8 cellular contexts compared by ENCODE assay signal in the genomic region with DNA sequence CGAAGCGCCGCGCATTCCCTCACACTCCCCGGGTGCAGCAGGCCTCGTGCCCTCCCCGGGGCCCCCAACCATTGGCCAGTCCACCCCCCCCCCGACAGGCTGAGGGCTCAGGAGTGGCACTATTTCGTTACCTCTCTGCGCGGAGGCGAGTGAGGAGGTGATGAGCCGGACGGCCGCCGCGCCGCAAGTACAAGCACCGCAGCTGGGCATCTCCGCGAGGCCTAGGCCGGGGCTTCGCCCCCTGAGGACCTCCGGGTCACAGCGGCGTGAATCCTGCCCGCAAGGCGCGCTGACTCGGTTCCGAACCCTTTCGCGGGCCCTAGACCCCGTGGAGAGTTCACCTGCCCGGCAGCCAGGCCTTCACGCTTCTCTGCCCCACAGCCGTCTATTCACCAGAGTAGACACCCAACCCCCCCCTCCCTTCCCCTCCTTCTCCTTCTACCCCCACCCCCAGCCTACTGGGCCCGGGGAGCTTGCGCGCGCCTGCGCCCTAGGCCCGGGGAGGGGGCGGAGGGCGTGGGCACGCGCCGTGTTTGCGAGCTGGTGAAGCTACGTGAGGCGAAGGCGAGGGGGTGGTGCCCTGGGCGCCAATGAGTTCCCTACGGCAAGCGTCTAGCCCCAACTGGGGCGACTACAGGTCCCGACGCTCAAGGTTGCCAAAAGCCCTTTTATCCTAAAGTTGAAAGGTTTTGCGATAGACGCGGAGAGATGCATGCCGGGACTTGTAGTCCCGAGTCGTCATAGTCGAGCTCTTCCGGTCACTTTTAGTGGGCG. TPM values are rescaled to one million over a fixed set of nuclear protein-coding genes. Genes with fewer than 3 reads are reported as not detected.
A peak's percentile ranks its signal among the peaks of the same experiment; 100 is the strongest.
DNase-seq lines count a peak whose midpoint lies in the region; ATAC-seq and TF ChIP-seq lines count a peak whose summit lies in the region.

A gene (minus strand): TSS at position 399 of the 774 bp plus-strand sequence. CDS start 189 bp downstream, at position 210.

- ATAC-seq in HG02885 (IDR thresholded peaks at IDR 0.05; ENCODE audit: poor library complexity, unreplicated experiment), result peak; percentile 77
- ATAC-seq in upper lobe of left lung (ENCODE audit: low FRiP score in 2 of 2), result peak; percentile 97 to 98

- no peaks in the 10 kb centered on the region for H3K27me3 ChIP-seq in left ventricle myocardium inferior (ENCODE audit: low read depth)
- no peaks in the 10 kb centered on the region for H3K27me3 ChIP-seq in upper lobe of left lung

- H3K4me3 Mint-ChIP-seq in T-helper 1 cell treated with Interleukin-12 subunit alpha and Interleukin-12 subunit beta and Interleukin-4 antibody, amounts not matched to agents 30 μg/mL and 1 μg/mL, for 36 hours, result peak within 1 kb of the TSS; percentile 96

- no peak for TF ChIP-seq CTCF in left ventricle myocardium inferior (IDR thresholded peaks at IDR 0.05; ENCODE audit: borderline replicate concordance)
- peak in 1 of 6 experiments; percentile 13 for TF ChIP-seq CTCF in upper lobe of left lung (IDR thresholded peaks at IDR 0.05)

- no peaks in the 10 kb centered on the region for H3K27me3 Mint-ChIP-seq in T-helper 1 cell treated with Interleukin-12 subunit alpha and Interleukin-12 subunit beta and Interleukin-4 antibody, amounts not matched to agents 30 μg/mL and 1 μg/mL, for 36 hours (ENCODE audit: low read depth)

- intact Hi-C loops in left ventricle myocardium inferior (cut with micrococcal nuclease) (no loop called here), posterior vena cava (cut with DNase I) (loop anchor here in 1 of 2 donors (5.0 kb wide), 1 partner anchor 87 kb away; no protein-coding TSS in a partner anchor)

- H3K4me1 ChIP-seq in left ventricle myocardium inferior (peaks cover 48% of the 10 kb centered on the region), upper lobe of left lung (peaks cover 18 to 40% (median 25%) of the 10 kb centered on the region in 4 donors)

- TF ChIP-seq POLR2A in GM15510 (IDR thresholded peaks at IDR 0.05; ENCODE audit: borderline replicate concordance, extremely low read depth, insufficient read length) (peak; percentile 71), upper lobe of left lung (IDR thresholded peaks at IDR 0.05) (peak in 3 of 4 donors; percentile 66 to 86 (median 76))

- H3K36me3 ChIP-seq in left ventricle myocardium inferior (no peaks in the 10 kb centered on the region), upper lobe of left lung (peaks cover 0 to 6% (median 0%) of the 10 kb centered on the region in 4 donors)

- no peaks in the 10 kb centered on the region for H3K9me3 Mint-ChIP-seq in T-helper 1 cell treated with Interleukin-12 subunit alpha and Interleukin-12 subunit beta and Interleukin-4 antibody, amounts not matched to agents 30 μg/mL and 1 μg/mL, for 36 hours

- H3K4me3 ChIP-seq in left ventricle myocardium inferior (peak within 1 kb of the TSS; percentile 85), upper lobe of left lung (peak within 1 kb of the TSS; percentile 82 to 94 (median 92))

- peak in 1 of 4 donors; percentile 62 for TF ChIP-seq EP300 in upper lobe of left lung (IDR thresholded peaks at IDR 0.05)

- peaks cover 7% of the 10 kb centered on the region for H3K36me3 Mint-ChIP-seq in T-helper 1 cell treated with Interleukin-12 subunit alpha and Interleukin-12 subunit beta and Interleukin-4 antibody, amounts not matched to agents 30 μg/mL and 1 μg/mL, for 36 hours (ENCODE audit: low read depth)

- H3K4me1 Mint-ChIP-seq in T-helper 1 cell treated with Interleukin-12 subunit alpha and Interleukin-12 subunit beta and Interleukin-4 antibody, amounts not matched to agents 30 μg/mL and 1 μg/mL, for 36 hours (ENCODE audit: low read depth), result peaks cover 21% of the 10 kb centered on the region

- peak within 1 kb of the TSS; percentile 92 for H3K27ac Mint-ChIP-seq in T-helper 1 cell treated with Interleukin-12 subunit alpha and Interleukin-12 subunit beta and Interleukin-4 antibody, amounts not matched to agents 30 μg/mL and 1 μg/mL, for 36 hours

- no peaks in the 10 kb centered on the region for H3K9me3 ChIP-seq in left ventricle myocardium inferior (replicated peaks)
- H3K9me3 ChIP-seq in upper lobe of left lung, result no peaks in the 10 kb centered on the region

- WGBS in upper lobe of left lung, 2 donors, result 0% methylated on average over 19 to 64 of the region's 67 CpGs

- H3K27ac ChIP-seq in left ventricle myocardium inferior (replicated peaks), result peak within 1 kb of the TSS; percentile 94
- H3K27ac ChIP-seq in upper lobe of left lung, result peak within 1 kb of the TSS; percentile 95 to 99 (median 96)

- DNase-seq in NCI-H1694 treated with DMSO at 0.1 percent for 48 hours (lab: John Stamatoyannopoulos, UW) (peak; percentile 62), amniotic stem cell (lab: John Stamatoyannopoulos, UW) (peak; percentile 77), left ventricle myocardium inferior (peak; percentile 90), posterior vena cava (ENCODE audit: low spot score) (peak; percentile 98), upper lobe of left lung (peak; percentile 95 to 96)

RNA-seq across cellular contexts. Expression of the gene that starts here (rescaled TPM):
- total RNA-seq in left ventricle myocardium inferior, result 52.5 TPM
- total RNA-seq in posterior vena cava, result 10 to 100 TPM; 28.9 to 34.8 TPM
- total RNA-seq in upper lobe of left lung, result 100 to 1,000 TPM in 1 of 6 donors, 10 to 100 TPM in 5; 39.3 to 105 (median 49.4) TPM

Comparison
In these comparisons a context has a peak if more than half of its experiments do, and no peak if none do; other contexts are left out.
1. Peak in every context shown above with its lines: DNase-seq, ATAC-seq, H3K4me3 ChIP-seq and H3K27ac ChIP-seq.